Comparison of ENCODE assay signal across 12 cellular contexts in the genomic region with DNA sequence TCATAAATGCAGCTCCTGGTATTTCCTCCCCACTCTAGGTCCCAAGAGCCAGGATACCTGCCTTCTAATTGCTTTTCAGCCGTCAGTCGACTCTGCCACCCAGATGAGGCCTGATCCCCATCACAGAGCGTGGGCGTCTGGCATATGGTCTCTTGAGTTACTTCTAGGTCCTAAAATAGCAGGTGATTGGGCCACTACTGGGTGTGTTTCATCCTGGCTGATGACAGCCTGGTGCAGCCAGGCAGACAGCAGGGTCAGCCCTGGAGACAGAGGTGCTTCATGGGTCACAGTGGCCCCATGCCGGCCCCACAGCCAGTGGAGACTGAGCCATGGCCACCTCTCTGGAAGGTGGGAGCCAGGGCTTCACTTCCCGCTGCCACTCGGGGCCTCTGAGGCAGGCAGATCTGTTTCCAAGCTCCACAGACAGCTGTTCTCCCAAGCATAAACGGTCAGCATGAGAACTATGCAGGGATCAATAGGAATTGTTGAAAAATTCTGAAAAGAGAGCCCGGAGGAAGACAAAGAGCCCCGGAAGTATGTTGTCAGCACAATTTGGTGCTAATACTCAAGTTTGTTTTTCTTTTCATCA.
DNase-seq lines count a peak whose midpoint lies in the region; ATAC-seq and TF ChIP-seq lines count a peak whose summit lies in the region.
"Had no signal": no experiment of that assay in that cellular context is flagged by ENCODE, and none has a peak within 500 bp of the region (broad histone marks: within the 10 kb centered on the region; RNA-seq: fewer than 3 reads in every experiment).

No MANE protein-coding gene starts in this region.

- H3K9me3 ChIP-seq in NT2/D1 (ENCODE audit: insufficient read depth, low read length), result no peaks in the 10 kb centered on the region

- H3K27me3 ChIP-seq in NT2/D1 (ENCODE audit: insufficient read depth, insufficient read length), result no peaks in the 10 kb centered on the region

- peak; percentile 73 for ATAC-seq in Right ventricle myocardium superior (ENCODE audit: poor library complexity)
- ATAC-seq: activated naive CD4-positive, alpha-beta T cell treated with anti-CD3 and anti-CD28 coated beads, Interleukin-2, amount 50 U/mL, for 72 hours had no signal

- no peak for TF ChIP-seq CTCF in AG10803 (conservative IDR thresholded peaks at IDR 0.05; ENCODE audit: low read length)

- H3K4me1 ChIP-seq in NT2/D1 (ENCODE audit: insufficient read depth, insufficient read length), result peaks cover 38% of the 10 kb centered on the region

- H3K4me3 ChIP-seq in AG10803 (ENCODE audit: low read length) (no peak overlapping the region), NT2/D1 (ENCODE audit: insufficient read length, low read depth) (no peak overlapping the region)

- no peaks in the 10 kb centered on the region for H3K36me3 ChIP-seq in NT2/D1 (ENCODE audit: insufficient read depth, insufficient read length, low read length)

- DNase-seq in AG10803 (ENCODE audit: low read depth), result peak; percentile 28
- DNase-seq in NT2/D1 (ENCODE audit: low read depth, low spot score), result no peak
- DNase-seq in Right ventricle myocardium superior, result peak; percentile 74
- DNase-seq in pons (ENCODE audit: low spot score), result peak; percentile 20
- no peak for DNase-seq in central memory CD4-positive, alpha-beta T cell
- no peak for DNase-seq in nucleus accumbens (lab: John Stamatoyannopoulos, UW)
- no peak for DNase-seq in NCI-H2107 (lab: John Stamatoyannopoulos, UW)
- DNase-seq in NCI-H1436 (lab: John Stamatoyannopoulos, UW), result no peak
- DNase-seq: activated CD4-positive, alpha-beta T cell treated with anti-CD3 and anti-CD28 coated beads for 4 hours; NCI-H2029; RPMI8226 had no signal

- intact Hi-C loops in Right ventricle myocardium superior (cut with DNase I), result loop anchor here (5.0 to 10.0 kb wide), 3 partner anchors 43 to 85 kb away; a partner anchor contains a TSS

- peak overlapping the region; percentile 29 for H3K9ac ChIP-seq in NT2/D1 (ENCODE audit: insufficient read length, low read depth)

Comparison
In these comparisons a context has a peak if more than half of its experiments do, and no peak if none do; other contexts are left out.
1. DNase-seq: peak in AG10803 (single experiment), Right ventricle myocardium superior (single experiment) and pons (single experiment); none in NT2/D1 (single experiment), central memory CD4-positive, alpha-beta T cell (single experiment), nucleus accumbens (0 of 56), NCI-H2107 (single experiment) and NCI-H1436 (single experiment).